In genomic region chr5:150642567-150642927, GRCh38 we compare ENCODE assay signal across 8 cellular contexts. TPM values are rescaled to one million over a fixed set of nuclear protein-coding genes. Genes with fewer than 3 reads are reported as not detected.
DNase-seq lines count a peak whose midpoint lies in the region; ATAC-seq and TF ChIP-seq lines count a peak whose summit lies in the region.

No MANE protein-coding gene starts in this region.

- TF ChIP-seq CTCF in liver (IDR thresholded peaks at IDR 0.05; ENCODE audit: low read depth, low read length, missing input control) (no peak), upper lobe of left lung (IDR thresholded peaks at IDR 0.05) (no peak)

- no peaks in the 10 kb centered on the region for H3K27me3 Mint-ChIP-seq in activated T-cell treated with anti-CD3 and anti-CD28 coated beads, Interleukin-2, amount 50 U/mL, for 24 hours

- H3K4me3 ChIP-seq in liver (ENCODE audit: low read depth in 1 of 3, low read length in 3 of 3) = peak overlapping the region; percentile 20 to 96 (median 58)
- H3K4me3 ChIP-seq in upper lobe of left lung = peak overlapping the region in 1 of 4 donors; percentile 41

- H3K9me3 ChIP-seq in liver (ENCODE audit: control insufficient read depth in 4 of 4, low read length in 3 of 4) (no peaks in the 10 kb centered on the region), upper lobe of left lung (no peaks in the 10 kb centered on the region)

- no peak overlapping the region for H3K4me3 Mint-ChIP-seq in activated T-cell treated with anti-CD3 and anti-CD28 coated beads, Interleukin-2, amount 50 U/mL, for 24 hours

- H3K27ac Mint-ChIP-seq in activated T-cell treated with anti-CD3 and anti-CD28 coated beads, Interleukin-2, amount 50 U/mL, for 24 hours = no peak overlapping the region

- H3K27me3 ChIP-seq in liver (ENCODE audit: control insufficient read depth in 4 of 4, insufficient read depth in 4 of 4, low read length in 3 of 4) = no peaks in the 10 kb centered on the region
- H3K27me3 ChIP-seq in upper lobe of left lung = no peaks in the 10 kb centered on the region

- ATAC-seq in upper lobe of left lung (ENCODE audit: low FRiP score in 2 of 2) (peak; percentile 46 to 66), GM18517 (IDR thresholded peaks at IDR 0.05; ENCODE audit: unreplicated experiment) (no peak)

- TF ChIP-seq EP300 in upper lobe of left lung (IDR thresholded peaks at IDR 0.05) = no peak

- peaks cover 28 to 71% (median 69%) of the 10 kb centered on the region in 4 donors for H3K4me1 ChIP-seq in liver (ENCODE audit: control insufficient read depth in 4 of 4, insufficient read depth in 4 of 4, low read length in 3 of 4)
- peaks cover 68 to 79% (median 73%) of the 10 kb centered on the region in 4 donors for H3K4me1 ChIP-seq in upper lobe of left lung

- H3K36me3 Mint-ChIP-seq in activated T-cell treated with anti-CD3 and anti-CD28 coated beads, Interleukin-2, amount 50 U/mL, for 24 hours (ENCODE audit: low read depth) = no peaks in the 10 kb centered on the region

- WGBS in liver = 39% methylated on average over 5 of the region's 5 CpGs
- 44% methylated on average over 5 of the region's 5 CpGs for WGBS in upper lobe of left lung, 2 donors

- peak overlapping the region; percentile 92 for H3K27ac ChIP-seq in caudate nucleus (ENCODE audit: low read depth, low read length)
- peak overlapping the region; percentile 83 to 99 for H3K27ac ChIP-seq in liver (ENCODE audit: low read depth in 1 of 2, low read length in 2 of 2)
- H3K27ac ChIP-seq in upper lobe of left lung = peak overlapping the region; percentile 82 to 91 (median 84)

- no peaks in the 10 kb centered on the region for H3K9me3 Mint-ChIP-seq in activated T-cell treated with anti-CD3 and anti-CD28 coated beads, Interleukin-2, amount 50 U/mL, for 24 hours

- H3K36me3 ChIP-seq in liver (ENCODE audit: control insufficient read depth in 4 of 4, insufficient read depth in 3 of 4, low read depth in 1 of 4, low read length in 3 of 4) = peaks cover 0 to 3% (median 0%) of the 10 kb centered on the region in 4 donors
- no peaks in the 10 kb centered on the region for H3K36me3 ChIP-seq in upper lobe of left lung

- H3K9ac ChIP-seq in liver (ENCODE audit: low read depth in 1 of 2, low read length in 2 of 2) = peak overlapping the region in 1 of 2 donors; percentile 42

- no peak for TF ChIP-seq RAD21 in liver (IDR thresholded peaks at IDR 0.05)

- H3K4me1 Mint-ChIP-seq in activated T-cell treated with anti-CD3 and anti-CD28 coated beads, Interleukin-2, amount 50 U/mL, for 24 hours (ENCODE audit: low read depth) = no peaks in the 10 kb centered on the region

- no peak for TF ChIP-seq POLR2A in upper lobe of left lung (IDR thresholded peaks at IDR 0.05)

- DNase-seq in LHCN-M2 (ENCODE audit: low read depth) (peak; percentile 89), caudate nucleus (lab: John Stamatoyannopoulos, UW) (no peak), upper lobe of left lung (peak in 1 of 2 donors; percentile 82), cerebellar nuclear complex (lab: John Stamatoyannopoulos, UW) (no peak), NCI-H2107 treated with DMSO at 0.1 percent for 48 hours (lab: John Stamatoyannopoulos, UW; ENCODE audit: unreplicated experiment) (no peak)
- no peak for DNase-seq in activated T-cell treated with anti-CD3 and anti-CD28 coated beads, Interleukin-2, amount 50 U/mL, for 24 hours

TF ChIP-seq in liver, 16 proteins besides CTCF, POLR2A, EP300 and RAD21:
- TF ChIP-seq REST (IDR thresholded peaks at IDR 0.05) (no peak), MAX (IDR thresholded peaks at IDR 0.05) (no peak), JUND (IDR thresholded peaks at IDR 0.05) (peak; percentile 16 to 77), YY1 (IDR thresholded peaks at IDR 0.05) (peak; percentile 18), FOXA2 (IDR thresholded peaks at IDR 0.05) (no peak), RXRA (IDR thresholded peaks at IDR 0.05) (no peak), TAF1 (conservative IDR thresholded peaks at IDR 0.05) (no peak), HNF4A (conservative IDR thresholded peaks at IDR 0.05) (no peak), FOXA1 (IDR thresholded peaks at IDR 0.05) (no peak), HNF4G (IDR thresholded peaks at IDR 0.05) (no peak), GABPA (IDR thresholded peaks at IDR 0.05 in 1 of 2, conservative IDR thresholded peaks at IDR 0.05 in 1 of 2) (no peak), SP1 (IDR thresholded peaks at IDR 0.05) (no peak), NR2F2 (IDR thresholded peaks at IDR 0.05) (peak; percentile 16), EGR1 (IDR thresholded peaks at IDR 0.05; ENCODE audit: low read depth in 2 of 2) (no peak)
- TF ChIP-seq, protein P1, sequence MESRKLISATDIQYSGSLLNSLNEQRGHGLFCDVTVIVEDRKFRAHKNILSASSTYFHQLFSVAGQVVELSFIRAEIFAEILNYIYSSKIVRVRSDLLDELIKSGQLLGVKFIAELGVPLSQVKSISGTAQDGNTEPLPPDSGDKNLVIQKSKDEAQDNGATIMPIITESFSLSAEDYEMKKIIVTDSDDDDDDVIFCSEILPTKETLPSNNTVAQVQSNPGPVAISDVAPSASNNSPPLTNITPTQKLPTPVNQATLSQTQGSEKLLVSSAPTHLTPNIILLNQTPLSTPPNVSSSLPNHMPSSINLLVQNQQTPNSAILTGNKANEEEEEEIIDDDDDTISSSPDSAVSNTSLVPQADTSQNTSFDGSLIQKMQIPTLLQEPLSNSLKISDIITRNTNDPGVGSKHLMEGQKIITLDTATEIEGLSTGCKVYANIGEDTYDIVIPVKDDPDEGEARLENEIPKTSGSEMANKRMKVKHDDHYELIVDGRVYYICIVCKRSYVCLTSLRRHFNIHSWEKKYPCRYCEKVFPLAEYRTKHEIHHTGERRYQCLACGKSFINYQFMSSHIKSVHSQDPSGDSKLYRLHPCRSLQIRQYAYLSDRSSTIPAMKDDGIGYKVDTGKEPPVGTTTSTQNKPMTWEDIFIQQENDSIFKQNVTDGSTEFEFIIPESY (IDR thresholded peaks at IDR 0.05) = no peak
- TF ChIP-seq, protein P2, sequence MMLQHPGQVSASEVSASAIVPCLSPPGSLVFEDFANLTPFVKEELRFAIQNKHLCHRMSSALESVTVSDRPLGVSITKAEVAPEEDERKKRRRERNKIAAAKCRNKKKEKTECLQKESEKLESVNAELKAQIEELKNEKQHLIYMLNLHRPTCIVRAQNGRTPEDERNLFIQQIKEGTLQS (IDR thresholded peaks at IDR 0.05) = no peak

RNA-seq across cellular contexts. Expression of gene SYNPO, which starts 2.1 kb away (rescaled TPM):
- 1.5 and 1.9 TPM in 2 replicates for total RNA-seq in LHCN-M2 (2014; rRNA removed)
- 16.1 TPM for polyA plus RNA-seq in LHCN-M2 (2012)
- 10 to 100 TPM in 1 of 2 donors, 1 to 10 TPM in 1; 1.1 to 17.5 TPM for total RNA-seq in liver
- polyA plus RNA-seq in liver = 10 to 100 TPM in 1 of 2 donors, 1 to 10 TPM in 1; 3.9 to 36.6 TPM
- total RNA-seq in upper lobe of left lung = 100 to 1,000 TPM in 2 of 6 donors, 10 to 100 TPM in 4; 41.9 to 150 (median 84.3) TPM

RNA-seq across cellular contexts. Expression of gene MYOZ3, which starts 18.5 kb away (rescaled TPM):
- total RNA-seq in LHCN-M2 (2014; rRNA removed) (under 0.01 and 0.06 TPM in 2 replicates), liver (under 1 TPM in 1 of 2 donors, not detected in 1; 0.09 TPM), upper lobe of left lung (1 to 10 TPM in 2 of 6 donors, under 1 TPM in 3, not detected in 1; 0.61 to 2.8 (median 0.89) TPM)
- 0.16 TPM for polyA plus RNA-seq in LHCN-M2 (2012)
- under 1 TPM; 0.03 to 0.04 TPM for polyA plus RNA-seq in liver

RNA-seq across cellular contexts. Expression of gene RBM22, which starts 58.3 kb away (rescaled TPM):
- total RNA-seq in LHCN-M2 (2014; rRNA removed) (30.5 and 35.6 TPM in 2 replicates), liver (10 to 100 TPM; 13.7 to 19.7 TPM), upper lobe of left lung (10 to 100 TPM; 22.6 to 46.7 (median 37.6) TPM)
- 25.8 TPM for polyA plus RNA-seq in LHCN-M2 (2012)
- 10 to 100 TPM; 10.7 to 10.9 TPM for polyA plus RNA-seq in liver
